8 cellular contexts compared by ENCODE assay signal in the genomic region with DNA sequence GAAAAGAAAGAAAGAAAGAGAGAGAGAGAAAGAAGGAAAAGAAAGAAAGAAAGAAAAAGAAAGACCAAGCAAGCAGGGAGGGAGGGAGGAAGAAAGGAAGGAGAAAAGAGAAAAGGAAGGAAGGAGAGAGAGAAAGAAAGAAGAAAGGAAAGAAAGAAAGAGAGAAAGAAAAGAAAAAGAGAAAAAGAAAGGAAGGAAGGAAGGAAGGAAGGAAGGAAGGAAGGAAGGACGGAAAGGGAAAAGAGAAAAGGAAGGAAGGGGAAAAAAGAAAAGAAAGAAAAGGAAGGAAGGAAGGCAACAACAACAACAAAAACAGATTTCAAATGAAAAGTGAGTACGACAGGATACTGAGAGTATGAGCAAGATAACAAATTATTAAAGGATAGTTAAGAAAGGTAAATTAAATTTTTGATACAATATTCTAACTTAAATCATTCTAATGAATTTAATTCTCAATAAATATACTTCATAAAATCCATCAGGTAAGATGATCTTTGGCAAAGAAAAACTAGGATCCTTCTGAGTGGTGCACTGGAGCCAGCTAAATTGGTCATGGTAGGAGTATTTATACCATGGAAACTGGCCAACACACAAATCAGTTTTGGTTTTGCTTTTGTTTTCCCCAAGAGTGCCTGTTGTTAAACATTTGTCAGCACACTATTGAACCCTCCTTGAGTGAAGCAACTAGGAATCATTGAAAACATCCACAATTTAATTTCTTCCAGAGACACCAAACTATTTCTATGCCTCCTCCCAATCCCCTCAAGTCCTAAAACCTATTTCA. TPM values are rescaled to one million over a fixed set of nuclear protein-coding genes. Genes with fewer than 3 reads are reported as not detected.
DNase-seq lines count a peak whose midpoint lies in the region; ATAC-seq lines count a peak whose summit lies in the region.

No MANE protein-coding gene starts in this region.

- H3K36me3 Mint-ChIP-seq in activated T-helper 1 cell treated with anti-CD3 and anti-CD28 coated beads, Interleukin-12 subunit alpha, Interleukin-12 subunit beta, Interleukin-2, Interleukin-4 antibody, amounts not matched to agents 30 ng/mL and 10 ng/mL and 1 ng/mL, durations not matched to agents 14 hours and 24 hours and 36 hours (ENCODE audit: low read depth), result peaks cover 11% of the 10 kb centered on the region

- intact Hi-C loops in activated T-helper 1 cell treated with anti-CD3 and anti-CD28 coated beads, Interleukin-12 subunit alpha, Interleukin-12 subunit beta, Interleukin-2, Interleukin-4 antibody, amounts not matched to agents 30 ng/mL and 10 ng/mL and 1 ng/mL, durations not matched to agents 14 hours and 24 hours and 36 hours (cut with micrococcal nuclease), result loop anchor here (1.0 to 2.0 kb wide), 4 partner anchors 38 to 144 kb away; no protein-coding TSS in a partner anchor
- intact Hi-C loops in left colon (cut with DNase I, micrococcal nuclease), result no loop called here

- peak overlapping the region; percentile 90 for H3K27ac Mint-ChIP-seq in activated T-helper 1 cell treated with anti-CD3 and anti-CD28 coated beads, Interleukin-12 subunit alpha, Interleukin-12 subunit beta, Interleukin-2, Interleukin-4 antibody, amounts not matched to agents 30 ng/mL and 10 ng/mL and 1 ng/mL, durations not matched to agents 14 hours and 24 hours and 36 hours

- peak overlapping the region; percentile 41 for H3K4me3 Mint-ChIP-seq in activated T-helper 1 cell treated with anti-CD3 and anti-CD28 coated beads, Interleukin-12 subunit alpha, Interleukin-12 subunit beta, Interleukin-2, Interleukin-4 antibody, amounts not matched to agents 30 ng/mL and 10 ng/mL and 1 ng/mL, durations not matched to agents 14 hours and 24 hours and 36 hours

- ATAC-seq in GM21390 (IDR thresholded peaks at IDR 0.05; ENCODE audit: unreplicated experiment), result peak; percentile 97
- ATAC-seq in left colon, result peak; percentile 80

- H3K4me1 Mint-ChIP-seq in activated T-helper 1 cell treated with anti-CD3 and anti-CD28 coated beads, Interleukin-12 subunit alpha, Interleukin-12 subunit beta, Interleukin-2, Interleukin-4 antibody, amounts not matched to agents 30 ng/mL and 10 ng/mL and 1 ng/mL, durations not matched to agents 14 hours and 24 hours and 36 hours (ENCODE audit: low read depth), result peaks cover 58% of the 10 kb centered on the region

- H3K27me3 Mint-ChIP-seq in activated T-helper 1 cell treated with anti-CD3 and anti-CD28 coated beads, Interleukin-12 subunit alpha, Interleukin-12 subunit beta, Interleukin-2, Interleukin-4 antibody, amounts not matched to agents 30 ng/mL and 10 ng/mL and 1 ng/mL, durations not matched to agents 14 hours and 24 hours and 36 hours (ENCODE audit: insufficient read depth), result no peaks in the 10 kb centered on the region

- DNase-seq in DMS53 treated with DMSO at 0.1 percent for 48 hours (lab: John Stamatoyannopoulos, UW; ENCODE audit: unreplicated experiment) (peak; percentile 72), HPDE6-E6E7 (ENCODE audit: extremely low spot score) (peak; percentile 41), left colon (no peak), nucleus accumbens (lab: John Stamatoyannopoulos, UW) (no peak), T1000 (lab: John Stamatoyannopoulos, UW) (no peak)
- DNase-seq in activated T-helper 1 cell treated with anti-CD3 and anti-CD28 coated beads, Interleukin-12 subunit alpha, Interleukin-12 subunit beta, Interleukin-2, Interleukin-4 antibody, amounts not matched to agents 30 ng/mL and 10 ng/mL and 1 ng/mL, durations not matched to agents 14 hours and 24 hours and 36 hours (ENCODE audit: low spot score), result peak; percentile 20
- no peak for DNase-seq in activated CD8-positive, alpha-beta memory T cell treated with anti-CD3 and anti-CD28 coated beads for 24 hours

- H3K9me3 Mint-ChIP-seq in activated T-helper 1 cell treated with anti-CD3 and anti-CD28 coated beads, Interleukin-12 subunit alpha, Interleukin-12 subunit beta, Interleukin-2, Interleukin-4 antibody, amounts not matched to agents 30 ng/mL and 10 ng/mL and 1 ng/mL, durations not matched to agents 14 hours and 24 hours and 36 hours, result peaks cover 8% of the 10 kb centered on the region

RNA-seq across cellular contexts. Expression of gene DYRK2, which starts 56.1 kb away (rescaled TPM):
- total RNA-seq in activated T-helper 1 cell treated with anti-CD3 and anti-CD28 coated beads, Interleukin-12 subunit alpha, Interleukin-12 subunit beta, Interleukin-2, Interleukin-4 antibody, amounts not matched to agents 30 ng/mL and 10 ng/mL and 1 ng/mL, durations not matched to agents 14 hours and 24 hours and 36 hours, result 43.0 and 46.7 TPM in 2 replicates
- total RNA-seq in left colon, result 100 to 1,000 TPM in 1 of 2 donors, 10 to 100 TPM in 1; 98.5 to 144 TPM

Comparison
In these comparisons a context has a peak if more than half of its experiments do, and no peak if none do; other contexts are left out.
1. DNase-seq: peak in DMS53 treated with DMSO at 0.1 percent for 48 hours (single experiment), HPDE6-E6E7 (single experiment) and activated T-helper 1 cell treated with anti-CD3 and anti-CD28 coated beads, Interleukin-12 subunit alpha, Interleukin-12 subunit beta, Interleukin-2, Interleukin-4 antibody, amounts not matched to agents 30 ng/mL and 10 ng/mL and 1 ng/mL, durations not matched to agents 14 hours and 24 hours and 36 hours (single experiment); none in left colon (0 of 2), activated CD8-positive, alpha-beta memory T cell treated with anti-CD3 and anti-CD28 coated beads for 24 hours (single experiment), nucleus accumbens (0 of 56) and T1000 (single experiment).